ENCODE assay signal across 8 cellular contexts in genomic region chr15:51776952-51777574, GRCh38. TPM values are rescaled to one million over a fixed set of nuclear protein-coding genes. Genes with fewer than 3 reads are reported as not detected.
A peak's percentile ranks its signal among the peaks of the same experiment; 100 is the strongest.
DNase-seq lines count a peak whose midpoint lies in the region; ATAC-seq and TF ChIP-seq lines count a peak whose summit lies in the region.

No MANE protein-coding gene starts in this region.

- H3K9me3 Mint-ChIP-seq in activated B cell treated with CpG ODN at 0.5 μM for 24 hours, result no peaks in the 10 kb centered on the region

- peak; percentile 82 for DNase-seq in DMS53 (lab: John Stamatoyannopoulos, UW)
- peak; percentile 67 to 79 for DNase-seq in HAP-1 (ENCODE audit: low spot score in 2 of 2)
- DNase-seq in NCI-H2196 treated with DMSO at 0.1 percent for 48 hours (lab: John Stamatoyannopoulos, UW; ENCODE audit: unreplicated experiment), result peak; percentile 15
- DNase-seq in activated B cell treated with CpG ODN at 0.5 μM for 24 hours, result no peak
- peak; percentile 80 for DNase-seq in cerebellum (ENCODE audit: low spot score)
- DNase-seq in left lobe of liver (ENCODE audit: low spot score), result peak; percentile 65
- DNase-seq in stimulated activated CD4-positive, alpha-beta T cell treated with anti-CD3 and anti-CD28 coated beads, TNF-alpha, amount 100 ng/mL, for 1 hour (ENCODE audit: low read depth in 3 of 3, low spot score in 1 of 3), result peak; percentile 18 to 25 (median 20)

- intact Hi-C loops in activated B cell treated with CpG ODN at 0.5 μM for 24 hours (cut with micrococcal nuclease), result loop anchor here (1.0 kb wide), 6 partner anchors 25 to 240 kb away; no protein-coding TSS in a partner anchor

- no peak overlapping the region for H3K4me3 Mint-ChIP-seq in activated B cell treated with CpG ODN at 0.5 μM for 24 hours

- H3K36me3 Mint-ChIP-seq in activated B cell treated with CpG ODN at 0.5 μM for 24 hours (ENCODE audit: low read depth), result peaks cover 49% of the 10 kb centered on the region

- H3K27me3 ChIP-seq in HAP-1 (ENCODE audit: low read depth), result no peaks in the 10 kb centered on the region

- in situ Hi-C loops in HAP-1 (cut with MboI; ENCODE audit: low sequenced_read_pairs), result loop anchor here (5.0 kb wide), 1 partner anchor 140 kb away; no protein-coding TSS in a partner anchor

- no peaks in the 10 kb centered on the region for H3K9me3 ChIP-seq in HAP-1

- peaks cover 6% of the 10 kb centered on the region; the same call in 1 of the 2 replicates for H3K36me3 ChIP-seq in HAP-1 (replicated peaks)

- H3K4me3 ChIP-seq in HAP-1, result no peak overlapping the region

- POLR2A ChIA-PET in activated B cell treated with CpG ODN at 0.5 μM for 24 hours (lab: Charles Lee), result interaction anchor here (0.7 to 2.7 kb wide), 7 partner anchors 8 to 211 kb away, joined by 3 to 28 read pairs (median 4); partner anchors contain the start of gene LYSMD2

- TF ChIP-seq CTCF in activated B cell treated with CpG ODN at 0.5 μM for 24 hours (IDR thresholded peaks at IDR 0.05), result peak; percentile 23

- CTCF ChIA-PET in activated B cell treated with CpG ODN at 0.5 μM for 24 hours (lab: Charles Lee), result interaction anchor here (0.7 to 6.2 kb wide), 41 partner anchors 8 to 615 kb away, joined by 3 to 348 read pairs (median 7); partner anchors contain the start of genes DMXL2, LYSMD2 and TMOD2

- no peaks in the 10 kb centered on the region for H3K27me3 Mint-ChIP-seq in activated B cell treated with CpG ODN at 0.5 μM for 24 hours

- no peak overlapping the region for H3K27ac Mint-ChIP-seq in activated B cell treated with CpG ODN at 0.5 μM for 24 hours

- H3K4me1 Mint-ChIP-seq in activated B cell treated with CpG ODN at 0.5 μM for 24 hours, result peaks cover 13% of the 10 kb centered on the region

- peak; percentile 70 for ATAC-seq in activated B cell treated with CpG ODN at 0.5 μM for 24 hours (ENCODE audit: low read depth)
- ATAC-seq in left lobe of liver, result peak; percentile 95
- no peak for ATAC-seq in GM18873 (IDR thresholded peaks at IDR 0.05; ENCODE audit: low FRiP score, unreplicated experiment)

- H3K4me1 ChIP-seq in HAP-1, result peaks cover 11% of the 10 kb centered on the region

RNA-seq across cellular contexts. Expression of gene TMOD2, which starts 25.7 kb away (rescaled TPM):
- total RNA-seq in activated B cell treated with CpG ODN at 0.5 μM for 24 hours, result 11.3 and 14.6 TPM in 2 replicates
- 105 TPM for total RNA-seq in cerebellum
- total RNA-seq in left lobe of liver, result 1.4 TPM

RNA-seq across cellular contexts. Expression of gene LYSMD2, which starts 39.6 kb away (rescaled TPM):
- 41.8 and 48.6 TPM in 2 replicates for total RNA-seq in activated B cell treated with CpG ODN at 0.5 μM for 24 hours
- 8.1 TPM for total RNA-seq in cerebellum
- 4.8 TPM for total RNA-seq in left lobe of liver

RNA-seq across cellular contexts. Expression of gene TMOD3, which starts 52.4 kb away (rescaled TPM):
- 39.0 and 47.0 TPM in 2 replicates for total RNA-seq in activated B cell treated with CpG ODN at 0.5 μM for 24 hours
- total RNA-seq in cerebellum, result 33.5 TPM
- 21.2 TPM for total RNA-seq in left lobe of liver
